17 cellular contexts compared by ENCODE assay signal in the genomic region with DNA sequence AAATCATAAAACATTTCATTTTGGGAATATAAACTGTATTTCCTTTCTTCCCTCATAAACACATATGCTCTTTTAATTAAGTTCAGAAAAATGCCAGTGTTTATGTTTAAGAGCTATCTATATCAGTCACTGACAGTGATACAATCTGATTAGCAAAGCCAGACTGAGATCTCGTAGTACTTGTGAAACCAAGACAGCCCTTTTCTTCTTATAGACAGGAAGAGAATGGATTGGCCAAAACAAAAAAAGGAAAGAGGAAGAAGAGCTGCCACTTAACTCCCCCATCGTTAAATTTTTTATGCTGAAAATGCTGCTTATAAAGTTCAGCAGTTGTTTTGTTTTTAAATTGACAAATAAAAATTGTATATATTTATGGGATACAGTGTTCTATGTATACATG.
DNase-seq lines count a peak whose midpoint lies in the region; ATAC-seq and TF ChIP-seq lines count a peak whose summit lies in the region.
"Had no signal": no experiment of that assay in that cellular context is flagged by ENCODE, and none has a peak within 500 bp of the region (broad histone marks: within the 10 kb centered on the region; RNA-seq: fewer than 3 reads in every experiment).

No MANE protein-coding gene starts in this region.

- H3K27me3 ChIP-seq in OCI-LY3 (ENCODE audit: low read depth, low read length), result no peaks in the 10 kb centered on the region
- no peaks in the 10 kb centered on the region for H3K27me3 ChIP-seq in hepatocyte
- no peaks in the 10 kb centered on the region for H3K27me3 ChIP-seq in testis
- H3K27me3 ChIP-seq: Peyer's patch had no signal

- H3K36me3 ChIP-seq in OCI-LY3 (replicated peaks; ENCODE audit: low read depth, low read length) (no peaks in the 10 kb centered on the region), hepatocyte (replicated peaks; ENCODE audit: insufficient read depth, low read depth) (no peaks in the 10 kb centered on the region), testis (ENCODE audit: low read depth, missing control alignments) (no peaks in the 10 kb centered on the region)
- H3K36me3 ChIP-seq: Peyer's patch had no signal

- peak; percentile 47 for ATAC-seq in HG03432 (IDR thresholded peaks at IDR 0.05; ENCODE audit: unreplicated experiment)
- no peak for ATAC-seq in HG03196 (IDR thresholded peaks at IDR 0.05; ENCODE audit: unreplicated experiment)
- no peak for ATAC-seq in GM18505 (IDR thresholded peaks at IDR 0.05; ENCODE audit: unreplicated experiment)
- no peak for ATAC-seq in GM21367 (IDR thresholded peaks at IDR 0.05; ENCODE audit: unreplicated experiment)
- ATAC-seq: left lobe of liver, T-helper 17 cell had no signal

- H4K20me1 ChIP-seq in OCI-LY3 (ENCODE audit: insufficient read depth, low read length), result no peaks in the 10 kb centered on the region
- no peaks in the 10 kb centered on the region for H4K20me1 ChIP-seq in hepatocyte (ENCODE audit: insufficient read depth, poor library complexity, severe bottlenecking)

- H3K9me3 ChIP-seq in OCI-LY3 (ENCODE audit: insufficient read depth, low read length), result no peaks in the 10 kb centered on the region
- no peaks in the 10 kb centered on the region for H3K9me3 ChIP-seq in hepatocyte (ENCODE audit: low read depth)
- no peaks in the 10 kb centered on the region for H3K9me3 ChIP-seq in testis
- H3K9me3 ChIP-seq: Caco-2, Peyer's patch had no signal

- H3K4me2 ChIP-seq in OCI-LY3 (ENCODE audit: low read length) (peak overlapping the region; percentile 29), hepatocyte (peak overlapping the region; percentile 9)

- no peak for TF ChIP-seq POLR2A in GM18505 (IDR thresholded peaks at IDR 0.05; ENCODE audit: borderline replicate concordance, extremely low read depth, insufficient read depth, insufficient read length)
- no peak for TF ChIP-seq POLR2A in testis (IDR thresholded peaks at IDR 0.05)

- DNase-seq in GM12865 (ENCODE audit: low read depth) (peak; percentile 23), hepatocyte (ENCODE audit: low spot score) (no peak), testis (no peak)
- DNase-seq: anterior cingulate cortex, Caco-2, endodermal cell, naive B cell, NCI-H345, Peyer's patch, T-helper 17 cell had no signal

- 50% methylated on average over 2 of the region's 2 CpGs for WGBS in hepatocyte (ENCODE audit: low lambda C conversion rate, missing lambda C conversion rate)
- WGBS in testis, 2 donors, result 23 to 35% methylated on average over 2 of the region's 2 CpGs

- H3K79me2 ChIP-seq in OCI-LY3 (ENCODE audit: low read length) (no peaks in the 10 kb centered on the region), hepatocyte (no peaks in the 10 kb centered on the region)
- H3K79me2 ChIP-seq: parathyroid adenoma had no signal

- intact Hi-C loops in testis (cut with DNase I; ENCODE audit: low total_unique reads), result no loop called here

- TF ChIP-seq CTCF in GM12865 (IDR thresholded peaks at IDR 0.05; ENCODE audit: insufficient read depth, low read depth, low read length, missing control alignments) (no peak), OCI-LY3 (IDR thresholded peaks at IDR 0.05; ENCODE audit: low read depth, low read length) (no peak), hepatocyte (IDR thresholded peaks at IDR 0.05; ENCODE audit: poor library complexity) (no peak), testis (IDR thresholded peaks at IDR 0.05) (no peak)

- H3K27ac ChIP-seq in OCI-LY3 (ENCODE audit: low read length) (no peak overlapping the region), hepatocyte (peak overlapping the region; percentile 29), testis (no peak overlapping the region)
- H3K27ac ChIP-seq: parathyroid adenoma, Peyer's patch had no signal

- H3K4me1 ChIP-seq in OCI-LY3 (ENCODE audit: low read length), result peaks cover 18% of the 10 kb centered on the region
- H3K4me1 ChIP-seq in hepatocyte (ENCODE audit: insufficient read depth), result no peaks in the 10 kb centered on the region
- no peaks in the 10 kb centered on the region for H3K4me1 ChIP-seq in testis
- H3K4me1 ChIP-seq: Caco-2, parathyroid adenoma, Peyer's patch had no signal

- no peaks in the 10 kb centered on the region for H3K9me2 ChIP-seq in hepatocyte (replicated peaks; ENCODE audit: insufficient read depth)

- no peak overlapping the region for H3K4me3 ChIP-seq in GM12865 (ENCODE audit: low read depth, low read length)
- no peak overlapping the region for H3K4me3 ChIP-seq in OCI-LY3 (ENCODE audit: low read length)
- H3K4me3 ChIP-seq in hepatocyte, result no peak overlapping the region
- no peak overlapping the region for H3K4me3 ChIP-seq in testis
- H3K4me3 ChIP-seq: Peyer's patch had no signal

- no peak overlapping the region for H3K9ac ChIP-seq in OCI-LY3 (ENCODE audit: low read length)
- H3K9ac ChIP-seq: parathyroid adenoma had no signal

- H2AFZ ChIP-seq in OCI-LY3 (ENCODE audit: low read depth, low read length) (no peak overlapping the region), hepatocyte (no peak overlapping the region)
- H2AFZ ChIP-seq: parathyroid adenoma had no signal
